In the genomic region with DNA sequence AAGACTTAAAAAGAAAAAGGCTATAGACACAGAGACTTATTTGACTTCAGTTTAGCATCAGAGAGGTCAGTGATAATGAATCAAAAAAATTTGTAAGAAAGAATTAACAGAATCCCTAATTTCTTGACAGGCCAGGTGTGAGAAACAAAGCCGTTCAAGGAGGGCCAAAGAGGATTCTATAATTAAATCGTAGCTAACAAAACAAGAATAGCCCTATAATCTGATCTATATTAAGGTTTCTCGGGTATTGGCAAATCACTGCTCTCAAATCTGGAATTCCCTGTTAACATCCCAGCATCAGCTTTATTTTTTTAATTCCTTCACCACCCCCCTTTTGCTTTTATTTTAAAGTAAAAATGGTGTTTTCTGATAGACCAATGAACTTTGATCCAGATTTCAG, we compare ENCODE assay signal across 20 cellular contexts.
DNase-seq lines count a peak whose midpoint lies in the region; ATAC-seq and TF ChIP-seq lines count a peak whose summit lies in the region.
"Had no signal": no experiment of that assay in that cellular context is flagged by ENCODE, and none has a peak within 500 bp of the region (broad histone marks: within the 10 kb centered on the region; RNA-seq: fewer than 3 reads in every experiment).

No MANE protein-coding gene starts in this region.

- no peak overlapping the region for H3K4me3 Mint-ChIP-seq in T-helper 2 cell treated with Interferon-gamma antibody and Interleukin-4, amounts not matched to agents 5 μg/mL and 100 μg/mL, for 36 hours
- no peak overlapping the region for H3K4me3 Mint-ChIP-seq in activated T-helper 17 cell treated with anti-CD3 and anti-CD28 coated beads, Interleukin-2, amount 50 U/mL, for 72 hours

- H3F3A ChIP-seq in smooth muscle cell (ENCODE audit: low read depth): peaks cover 19% of the 10 kb centered on the region

- no peak for DNase-seq in T-helper 2 cell treated with Interferon-gamma antibody and Interleukin-4, amounts not matched to agents 5 μg/mL and 100 μg/mL, for 36 hours (ENCODE audit: low spot score)
- DNase-seq in T-helper 2 cell (no peak), hepatocyte (ENCODE audit: low spot score) (no peak), smooth muscle cell (lab: John Stamatoyannopoulos, UW; ENCODE audit: unreplicated experiment) (no peak), UCSD-AML1 (lab: John Stamatoyannopoulos, UW; ENCODE audit: unreplicated experiment) (no peak), ACHN (no peak)
- DNase-seq: C1 segment of cervical spinal cord, DMS79, GM23248, NCI-H1417, NCI-H1930, NCI-H2171, NCI-H446 treated with DMSO at 0.1 percent for 48 hours, NCI-H774, PC-9 had no signal

- H3K9me3 ChIP-seq in hepatocyte (ENCODE audit: low read depth) (no peaks in the 10 kb centered on the region), smooth muscle cell (replicated peaks; ENCODE audit: low read depth) (no peaks in the 10 kb centered on the region)

- peak overlapping the region; percentile 3 for H3K27ac Mint-ChIP-seq in T-helper 2 cell treated with Interferon-gamma antibody and Interleukin-4, amounts not matched to agents 5 μg/mL and 100 μg/mL, for 36 hours
- peak overlapping the region; percentile 74 for H3K27ac Mint-ChIP-seq in activated T-helper 17 cell treated with anti-CD3 and anti-CD28 coated beads, Interleukin-2, amount 50 U/mL, for 72 hours

- H3K36me3 Mint-ChIP-seq in T-helper 2 cell treated with Interferon-gamma antibody and Interleukin-4, amounts not matched to agents 5 μg/mL and 100 μg/mL, for 36 hours (ENCODE audit: low read depth): peaks cover 62% of the 10 kb centered on the region
- peaks cover 94% of the 10 kb centered on the region for H3K36me3 Mint-ChIP-seq in activated T-helper 17 cell treated with anti-CD3 and anti-CD28 coated beads, Interleukin-2, amount 50 U/mL, for 72 hours (ENCODE audit: low read depth)

- H4K20me1 ChIP-seq in hepatocyte (ENCODE audit: insufficient read depth, poor library complexity, severe bottlenecking): peaks cover 100% of the 10 kb centered on the region
- H4K20me1 ChIP-seq in smooth muscle cell (ENCODE audit: low read depth): peaks cover 100% of the 10 kb centered on the region

- H3K27me3 ChIP-seq in hepatocyte (no peaks in the 10 kb centered on the region), smooth muscle cell (ENCODE audit: low read depth) (no peaks in the 10 kb centered on the region)

- H3K27me3 Mint-ChIP-seq in T-helper 2 cell treated with Interferon-gamma antibody and Interleukin-4, amounts not matched to agents 5 μg/mL and 100 μg/mL, for 36 hours (ENCODE audit: low read depth): no peaks in the 10 kb centered on the region
- H3K27me3 Mint-ChIP-seq in activated T-helper 17 cell treated with anti-CD3 and anti-CD28 coated beads, Interleukin-2, amount 50 U/mL, for 72 hours: no peaks in the 10 kb centered on the region

- no peak for TF ChIP-seq CTCF in hepatocyte (IDR thresholded peaks at IDR 0.05; ENCODE audit: poor library complexity)
- TF ChIP-seq CTCF in smooth muscle cell (IDR thresholded peaks at IDR 0.05; ENCODE audit: borderline replicate concordance, insufficient read depth, poor library complexity, severe bottlenecking): no peak

- no peak for ATAC-seq in activated T-helper 17 cell treated with anti-CD3 and anti-CD28 coated beads, Interleukin-2, amount 50 U/mL, for 72 hours (replicated peaks)
- no peak for ATAC-seq in HG03571 (IDR thresholded peaks at IDR 0.05; ENCODE audit: unreplicated experiment)
- ATAC-seq: HepG2, Right ventricle myocardium inferior had no signal

- in situ Hi-C loops in ACHN (cut with HindIII; ENCODE audit: low pct_ligation_motif_present, low pct_unique_long_range_greater_than_20kb, low sequenced_read_pairs): no loop called here

- H3K4me1 Mint-ChIP-seq in T-helper 2 cell treated with Interferon-gamma antibody and Interleukin-4, amounts not matched to agents 5 μg/mL and 100 μg/mL, for 36 hours (ENCODE audit: low read depth): peaks cover 54% of the 10 kb centered on the region
- peaks cover 30% of the 10 kb centered on the region for H3K4me1 Mint-ChIP-seq in activated T-helper 17 cell treated with anti-CD3 and anti-CD28 coated beads, Interleukin-2, amount 50 U/mL, for 72 hours

- no peaks in the 10 kb centered on the region for H3K9me2 ChIP-seq in hepatocyte (replicated peaks; ENCODE audit: insufficient read depth)

- H3K4me3 ChIP-seq in hepatocyte (no peak overlapping the region), smooth muscle cell (no peak overlapping the region)
- H3K4me3 ChIP-seq: GM23248, PC-9 had no signal

- H3K36me3 ChIP-seq in hepatocyte (replicated peaks; ENCODE audit: insufficient read depth, low read depth) (no peaks in the 10 kb centered on the region), smooth muscle cell (ENCODE audit: low read depth) (peaks cover 14% of the 10 kb centered on the region)

- H3K27ac ChIP-seq in hepatocyte: peak overlapping the region; percentile 2
- H3K27ac ChIP-seq in smooth muscle cell (ENCODE audit: low read depth): peak overlapping the region; percentile 92
- H3K27ac ChIP-seq: 22Rv1, PC-9 had no signal

- H3K9me3 Mint-ChIP-seq in T-helper 2 cell treated with Interferon-gamma antibody and Interleukin-4, amounts not matched to agents 5 μg/mL and 100 μg/mL, for 36 hours: peaks cover 10% of the 10 kb centered on the region
- H3K9me3 Mint-ChIP-seq in activated T-helper 17 cell treated with anti-CD3 and anti-CD28 coated beads, Interleukin-2, amount 50 U/mL, for 72 hours: no peaks in the 10 kb centered on the region

- peaks cover 100% of the 10 kb centered on the region for H3K79me2 ChIP-seq in hepatocyte
- peaks cover 92% of the 10 kb centered on the region for H3K79me2 ChIP-seq in smooth muscle cell (ENCODE audit: low read depth)

- H3K9ac ChIP-seq in smooth muscle cell (ENCODE audit: low read depth): no peak overlapping the region
- H3K9ac ChIP-seq: GM23248 had no signal

- H2AFZ ChIP-seq in hepatocyte (no peak overlapping the region), smooth muscle cell (ENCODE audit: low read depth) (no peak overlapping the region)
- H2AFZ ChIP-seq: GM23248, PC-9 had no signal

- H3K4me1 ChIP-seq in hepatocyte (ENCODE audit: insufficient read depth) (peaks cover 70% of the 10 kb centered on the region), smooth muscle cell (ENCODE audit: low read depth) (peaks cover 17% of the 10 kb centered on the region)

- WGBS in hepatocyte (ENCODE audit: low lambda C conversion rate, missing lambda C conversion rate): 88% methylated on average over 3 of the region's 3 CpGs
- 90% methylated on average over 3 of the region's 3 CpGs for WGBS in smooth muscle cell (ENCODE audit: low lambda C conversion rate)

- H3K4me2 ChIP-seq in hepatocyte: no peak overlapping the region
- H3K4me2 ChIP-seq in smooth muscle cell: no peak overlapping the region
- H3K4me2 ChIP-seq: PC-9 had no signal
